ENCODE assay signal across 14 cellular contexts in genomic region chr1:246794261-246795093, GRCh38.
DNase-seq lines count a peak whose midpoint lies in the region; ATAC-seq and TF ChIP-seq lines count a peak whose summit lies in the region.
"Had no signal": no experiment of that assay in that cellular context is flagged by ENCODE, and none has a peak within 500 bp of the region (broad histone marks: within the 10 kb centered on the region; RNA-seq: fewer than 3 reads in every experiment).

No MANE protein-coding gene starts in this region.

- POLR2A ChIA-PET in WTC11 (lab: Charles Lee): interaction anchor here (0.6 to 1.3 kb wide), 2 partner anchors 147 to 720 kb away, joined by 3 to 4 read pairs; no protein-coding TSS in a partner anchor

- intact Hi-C loops in left colon (cut with DNase I, micrococcal nuclease): no loop called here

- no peaks in the 10 kb centered on the region for H3K9me3 Mint-ChIP-seq in WTC11
- H3K9me3 Mint-ChIP-seq: activated CD4-positive, alpha-beta memory T cell treated with anti-CD3 and anti-CD28 coated beads for 36 hours; naive B cell had no signal

- peaks cover 51% of the 10 kb centered on the region for H3K4me1 Mint-ChIP-seq in WTC11

- H3K9ac ChIP-seq in BLaER1: no peak overlapping the region
- H3K9ac ChIP-seq: KMS-11 had no signal

- ATAC-seq in WTC11 (peak; percentile 12), left colon (peak; percentile 65), GM18520 (IDR thresholded peaks at IDR 0.05; ENCODE audit: unreplicated experiment) (no peak), GM18873 (IDR thresholded peaks at IDR 0.05; ENCODE audit: low FRiP score, unreplicated experiment) (no peak)
- ATAC-seq: gastroesophageal sphincter had no signal

- H4K20me1 ChIP-seq in BLaER1: no peaks in the 10 kb centered on the region

- peaks cover 3% of the 10 kb centered on the region; the same call in 1 of the 2 replicates for H3K27me3 Mint-ChIP-seq in WTC11 (ENCODE audit: low read depth)

- peaks cover 13% of the 10 kb centered on the region for H3K9me3 ChIP-seq in BLaER1
- H3K9me3 ChIP-seq: ascending aorta, gastroesophageal sphincter had no signal

- no peak for TF ChIP-seq CTCF in WTC11 (IDR thresholded peaks at IDR 0.05)

- no peak overlapping the region; the same call in 1 of the 2 replicates for H3K4me3 Mint-ChIP-seq in WTC11
- H3K4me3 Mint-ChIP-seq: activated CD4-positive, alpha-beta memory T cell treated with anti-CD3 and anti-CD28 coated beads for 36 hours; naive B cell had no signal

- DNase-seq in HPDE6-E6E7 (ENCODE audit: extremely low spot score) (peak; percentile 41), WTC11 (ENCODE audit: low spot score) (no peak), left colon (peak in 1 of 2 donors; percentile 35), NCI-H526 (lab: John Stamatoyannopoulos, UW) (no peak), anterior cingulate cortex (lab: John Stamatoyannopoulos, UW) (no peak)
- DNase-seq: activated CD4-positive, alpha-beta memory T cell treated with anti-CD3 and anti-CD28 coated beads for 36 hours; naive B cell; stimulated activated CD4-positive, alpha-beta T cell treated with anti-CD3 and anti-CD28 coated beads, Interleukin-2, amount 100 ng/mL, for 24 hours had no signal

- CTCF ChIA-PET in WTC11 (lab: Charles Lee): interaction anchor here (1.2 kb wide), 1 partner anchor 104 kb away, joined by 3 read pairs; no protein-coding TSS in a partner anchor

- H3K27me3 ChIP-seq in BLaER1: no peaks in the 10 kb centered on the region
- H3K27me3 ChIP-seq: ascending aorta had no signal

- H3K36me3 ChIP-seq in BLaER1: peaks cover 21% of the 10 kb centered on the region; the same call in 1 of the 2 replicates
- H3K36me3 ChIP-seq: ascending aorta, gastroesophageal sphincter had no signal

- H3K27ac Mint-ChIP-seq in WTC11: no peak overlapping the region
- H3K27ac Mint-ChIP-seq: activated CD4-positive, alpha-beta memory T cell treated with anti-CD3 and anti-CD28 coated beads for 36 hours; naive B cell had no signal

- H3K4me2 ChIP-seq in BLaER1: peak overlapping the region; percentile 37
- H3K4me2 ChIP-seq: KMS-11 had no signal

- H3K4me1 ChIP-seq in BLaER1: peaks cover 72% of the 10 kb centered on the region
- H3K4me1 ChIP-seq: ascending aorta had no signal

- no peaks in the 10 kb centered on the region for H3K36me3 Mint-ChIP-seq in WTC11
- H3K36me3 Mint-ChIP-seq: activated CD4-positive, alpha-beta memory T cell treated with anti-CD3 and anti-CD28 coated beads for 36 hours; naive B cell had no signal

- peak overlapping the region; percentile 31; the same call in 1 of the 2 replicates for H3K27ac ChIP-seq in BLaER1
- H3K27ac ChIP-seq: ascending aorta, gastroesophageal sphincter, KMS-11 had no signal

- no peak overlapping the region for H3K4me3 ChIP-seq in BLaER1
- H3K4me3 ChIP-seq: ascending aorta, gastroesophageal sphincter had no signal

TF ChIP-seq in WTC11, 78 proteins besides CTCF, POLR2A, EP300 and RAD21:
- TF ChIP-seq FOXP4 (CRISPR knock-in tag; IDR thresholded peaks at IDR 0.05) (no peak), E2F1 (CRISPR knock-in tag; IDR thresholded peaks at IDR 0.05) (no peak), CREB1 (CRISPR knock-in tag; IDR thresholded peaks at IDR 0.05) (no peak), TP53 (CRISPR knock-in tag; IDR thresholded peaks at IDR 0.05) (no peak), ZNF423 (CRISPR knock-in tag; IDR thresholded peaks at IDR 0.05) (no peak)
TF ChIP-seq in WTC11: peak in this region for 0.

Comparison
In these comparisons a context has a peak if more than half of its experiments do, and no peak if none do; other contexts are left out.
1. ATAC-seq: peak in WTC11 (single experiment) and left colon (single experiment); none in GM18520 (single experiment) and GM18873 (single experiment).